Comparison of ENCODE assay signal across 8 cellular contexts in the genomic region with DNA sequence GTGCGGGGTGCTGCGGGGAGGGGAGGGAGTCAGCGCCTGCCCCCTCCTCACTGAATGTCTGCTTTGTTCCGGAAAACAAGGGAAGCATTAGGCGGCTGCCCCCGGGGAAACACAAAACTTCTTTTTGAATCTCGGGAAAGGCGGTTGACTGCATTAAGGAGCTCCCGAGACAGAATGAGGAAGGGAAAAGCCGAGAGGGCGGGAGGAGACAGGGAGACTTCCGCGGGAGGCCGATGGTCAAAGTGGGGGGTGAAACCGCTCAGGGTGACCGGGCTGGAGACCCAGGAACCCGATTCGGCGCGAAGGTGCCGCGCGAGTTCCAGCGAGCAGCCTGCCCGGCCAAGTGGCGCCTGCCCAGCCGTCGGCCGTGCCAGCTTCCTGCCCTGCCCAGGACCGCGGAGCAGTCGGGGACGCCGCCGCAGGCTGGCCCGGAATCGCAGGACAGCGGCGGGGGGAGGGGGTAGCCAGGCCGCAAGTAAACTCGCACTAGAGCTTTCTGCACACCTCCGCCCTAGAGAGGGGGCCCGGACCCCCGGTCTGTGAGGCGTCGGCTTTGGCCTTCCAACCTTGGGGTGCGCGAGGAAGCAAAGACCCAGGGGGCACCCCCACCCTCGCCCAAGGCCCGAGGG. TPM values are rescaled to one million over a fixed set of nuclear protein-coding genes. Genes with fewer than 3 reads are reported as not detected.
A peak's percentile ranks its signal among the peaks of the same experiment; 100 is the strongest.
DNase-seq lines count a peak whose midpoint lies in the region; ATAC-seq and TF ChIP-seq lines count a peak whose summit lies in the region.

No MANE protein-coding gene starts in this region.

- in situ Hi-C loops in GM13976 (cut with MboI; ENCODE audit: low sequenced_read_pairs, unreplicated experiment) = no loop called here

- DNase-seq in BJ (ENCODE audit: low read depth) (no peak), GM23338 (ENCODE audit: low spot score) (peak; percentile 33), WERI-Rb-1 (peak; percentile 16), occipital lobe (lab: John Stamatoyannopoulos, UW) (peak; percentile 13), NCI-H1694 treated with DMSO at 0.1 percent for 48 hours (lab: John Stamatoyannopoulos, UW) (no peak), GM13976 (ENCODE audit: low spot score) (no peak)

- peaks cover 4% of the 10 kb centered on the region for H3F3A ChIP-seq in GM23338 (replicated peaks; ENCODE audit: low read depth)

- H3K36me3 ChIP-seq in BJ (ENCODE audit: control insufficient read depth, insufficient read depth, low read length) (no peaks in the 10 kb centered on the region), GM23338 (ENCODE audit: insufficient read depth) (no peaks in the 10 kb centered on the region), WERI-Rb-1 (no peaks in the 10 kb centered on the region), gastroesophageal sphincter (no peaks in the 10 kb centered on the region)

- no peak for TF ChIP-seq EP300 in gastroesophageal sphincter (IDR thresholded peaks at IDR 0.05)

- ATAC-seq in GM23338 (no peak), gastroesophageal sphincter (peak; percentile 50), HG03108 (IDR thresholded peaks at IDR 0.05; ENCODE audit: unreplicated experiment) (no peak)

- no peak overlapping the region for H3K27ac Mint-ChIP-seq in GM23338

- 0% methylated on average over 2 of the region's 50 CpGs; no CpG with 5 or more reads in 1 of the 2 donors for WGBS in gastroesophageal sphincter (ENCODE audit: low coverage in 1 of 2), 2 donors

- H3K27me3 ChIP-seq in BJ (ENCODE audit: control insufficient read depth, insufficient read depth, low read length) (no peaks in the 10 kb centered on the region), GM23338 (ENCODE audit: insufficient read depth) (peaks cover 58% of the 10 kb centered on the region), WERI-Rb-1 (ENCODE audit: insufficient read depth, low read depth, severe bottlenecking) (peaks cover 83% of the 10 kb centered on the region), gastroesophageal sphincter (no peaks in the 10 kb centered on the region)

- H3K9me3 Mint-ChIP-seq in GM23338 = no peaks in the 10 kb centered on the region

- peak overlapping the region; percentile 65 for H3K4me3 Mint-ChIP-seq in GM23338

- H3K4me3 ChIP-seq in BJ (ENCODE audit: low read depth, low read length) = peak overlapping the region; percentile 30
- H3K4me3 ChIP-seq in GM23338 = peak overlapping the region; percentile 64
- H3K4me3 ChIP-seq in WERI-Rb-1 (ENCODE audit: low read depth, low read length) = peak overlapping the region; percentile 54
- peak overlapping the region; percentile 31 to 54 for H3K4me3 ChIP-seq in gastroesophageal sphincter

- CTCF ChIA-PET in BJ (lab: Yijun Ruan, JAX) = no interaction called here

- peaks cover 5% of the 10 kb centered on the region; the same call in 1 of the 2 replicates for H3K79me2 ChIP-seq in GM23338 (replicated peaks; ENCODE audit: insufficient read depth)

- H3K4me1 ChIP-seq in GM23338 (ENCODE audit: insufficient read depth) (peaks cover 25% of the 10 kb centered on the region), gastroesophageal sphincter (peaks cover 0 to 44% (median 5%) of the 10 kb centered on the region in 3 donors)

- POLR2A ChIA-PET in BJ (lab: Charles Lee) = no interaction called here

- H2AFZ ChIP-seq in GM23338 = no peak overlapping the region

- H4K20me1 ChIP-seq in GM23338 (replicated peaks; ENCODE audit: insufficient read depth) = no peaks in the 10 kb centered on the region

- H3K4me1 Mint-ChIP-seq in GM23338 = peaks cover 27% of the 10 kb centered on the region

- H3K27ac ChIP-seq in GM23338 (ENCODE audit: low read depth) = no peak overlapping the region
- peak overlapping the region; percentile 98 for H3K27ac ChIP-seq in WERI-Rb-1
- H3K27ac ChIP-seq in gastroesophageal sphincter = peak overlapping the region; percentile 8 to 76 (median 66)

- TF ChIP-seq CTCF in BJ (IDR thresholded peaks at IDR 0.05; ENCODE audit: insufficient read depth, low read depth, low read length) (no peak), GM23338 (conservative IDR thresholded peaks at IDR 0.05; ENCODE audit: low read depth in 2 of 2) (no peak), WERI-Rb-1 (IDR thresholded peaks at IDR 0.05; ENCODE audit: low read depth, low read length) (no peak), gastroesophageal sphincter (IDR thresholded peaks at IDR 0.05) (peak in 1 of 4 experiments; percentile 7), GM13976 (IDR thresholded peaks at IDR 0.05; ENCODE audit: borderline replicate concordance, control extremely low read depth, extremely low read depth, insufficient read depth, missing control alignments) (no peak)

- peaks cover 56% of the 10 kb centered on the region for H3K27me3 Mint-ChIP-seq in GM23338 (ENCODE audit: insufficient read depth, low read depth, poor library complexity)

- no peaks in the 10 kb centered on the region for H3K36me3 Mint-ChIP-seq in GM23338 (ENCODE audit: low read depth)

- H3K4me2 ChIP-seq in GM23338 = peak overlapping the region; percentile 82

- no peak for TF ChIP-seq POLR2A in gastroesophageal sphincter (IDR thresholded peaks at IDR 0.05)

- H3K9me2 ChIP-seq in GM23338 (ENCODE audit: insufficient read depth) = no peaks in the 10 kb centered on the region

- peaks cover 7% of the 10 kb centered on the region for H3K9me3 ChIP-seq in WERI-Rb-1 (ENCODE audit: severe bottlenecking)
- no peaks in the 10 kb centered on the region for H3K9me3 ChIP-seq in gastroesophageal sphincter

TF ChIP-seq in GM23338, 12 proteins besides CTCF, POLR2A, EP300 and RAD21:
- TF ChIP-seq EZH2 (IDR thresholded peaks at IDR 0.05; ENCODE audit: low read depth, unreplicated experiment) = no peak
- TF ChIP-seq, protein P1, sequence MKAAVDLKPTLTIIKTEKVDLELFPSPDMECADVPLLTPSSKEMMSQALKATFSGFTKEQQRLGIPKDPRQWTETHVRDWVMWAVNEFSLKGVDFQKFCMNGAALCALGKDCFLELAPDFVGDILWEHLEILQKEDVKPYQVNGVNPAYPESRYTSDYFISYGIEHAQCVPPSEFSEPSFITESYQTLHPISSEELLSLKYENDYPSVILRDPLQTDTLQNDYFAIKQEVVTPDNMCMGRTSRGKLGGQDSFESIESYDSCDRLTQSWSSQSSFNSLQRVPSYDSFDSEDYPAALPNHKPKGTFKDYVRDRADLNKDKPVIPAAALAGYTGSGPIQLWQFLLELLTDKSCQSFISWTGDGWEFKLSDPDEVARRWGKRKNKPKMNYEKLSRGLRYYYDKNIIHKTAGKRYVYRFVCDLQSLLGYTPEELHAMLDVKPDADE (IDR thresholded peaks at IDR 0.05) = no peak
- no peak for TF ChIP-seq POLR2AphosphoS5 (IDR thresholded peaks at IDR 0.05; ENCODE audit: low read depth)
- TF ChIP-seq, protein P2, sequence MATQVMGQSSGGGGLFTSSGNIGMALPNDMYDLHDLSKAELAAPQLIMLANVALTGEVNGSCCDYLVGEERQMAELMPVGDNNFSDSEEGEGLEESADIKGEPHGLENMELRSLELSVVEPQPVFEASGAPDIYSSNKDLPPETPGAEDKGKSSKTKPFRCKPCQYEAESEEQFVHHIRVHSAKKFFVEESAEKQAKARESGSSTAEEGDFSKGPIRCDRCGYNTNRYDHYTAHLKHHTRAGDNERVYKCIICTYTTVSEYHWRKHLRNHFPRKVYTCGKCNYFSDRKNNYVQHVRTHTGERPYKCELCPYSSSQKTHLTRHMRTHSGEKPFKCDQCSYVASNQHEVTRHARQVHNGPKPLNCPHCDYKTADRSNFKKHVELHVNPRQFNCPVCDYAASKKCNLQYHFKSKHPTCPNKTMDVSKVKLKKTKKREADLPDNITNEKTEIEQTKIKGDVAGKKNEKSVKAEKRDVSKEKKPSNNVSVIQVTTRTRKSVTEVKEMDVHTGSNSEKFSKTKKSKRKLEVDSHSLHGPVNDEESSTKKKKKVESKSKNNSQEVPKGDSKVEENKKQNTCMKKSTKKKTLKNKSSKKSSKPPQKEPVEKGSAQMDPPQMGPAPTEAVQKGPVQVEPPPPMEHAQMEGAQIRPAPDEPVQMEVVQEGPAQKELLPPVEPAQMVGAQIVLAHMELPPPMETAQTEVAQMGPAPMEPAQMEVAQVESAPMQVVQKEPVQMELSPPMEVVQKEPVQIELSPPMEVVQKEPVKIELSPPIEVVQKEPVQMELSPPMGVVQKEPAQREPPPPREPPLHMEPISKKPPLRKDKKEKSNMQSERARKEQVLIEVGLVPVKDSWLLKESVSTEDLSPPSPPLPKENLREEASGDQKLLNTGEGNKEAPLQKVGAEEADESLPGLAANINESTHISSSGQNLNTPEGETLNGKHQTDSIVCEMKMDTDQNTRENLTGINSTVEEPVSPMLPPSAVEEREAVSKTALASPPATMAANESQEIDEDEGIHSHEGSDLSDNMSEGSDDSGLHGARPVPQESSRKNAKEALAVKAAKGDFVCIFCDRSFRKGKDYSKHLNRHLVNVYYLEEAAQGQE (IDR thresholded peaks at IDR 0.05; ENCODE audit: unreplicated experiment) = no peak
- TF ChIP-seq EZH2phosphoT487 (IDR thresholded peaks at IDR 0.05; ENCODE audit: unreplicated experiment) = no peak
- no peak for TF ChIP-seq ZNF114 (CRISPR knock-in tag; IDR thresholded peaks at IDR 0.05)
- TF ChIP-seq NANOG (IDR thresholded peaks at IDR 0.05; ENCODE audit: borderline replicate concordance) = no peak
- TF ChIP-seq CREB1 (CRISPR knock-in tag; IDR thresholded peaks at IDR 0.05; ENCODE audit: low read depth) = no peak
- TF ChIP-seq ZNF331 (CRISPR knock-in tag; IDR thresholded peaks at IDR 0.05; ENCODE audit: low read depth) = no peak
- TF ChIP-seq JUNB (IDR thresholded peaks at IDR 0.05; ENCODE audit: unreplicated experiment) = no peak
TF ChIP-seq in GM23338: peak in this region for 0.

RNA-seq across cellular contexts. Expression of a gene that starts 55.1 kb away (rescaled TPM):
- polyA plus RNA-seq in BJ (2011; rRNA removed) (5.6 TPM in 2 replicates), GM23338 (2016; fragmentation: Nextera tagmentation; extraction: Ambion mirVana) (25.5 and 25.8 TPM in 2 replicates)
- 10.2 and 16.9 TPM in 2 replicates for polyA minus RNA-seq in BJ (2011; rRNA and poly(A)+ RNA removed)
- 60.8 TPM in 2 replicates for total RNA-seq in GM23338 (2014; rRNA removed; shearing (Covaris generic))
- total RNA-seq in gastroesophageal sphincter (10 to 100 TPM; 18.4 to 27.4 (median 21.4) TPM), occipital lobe (26.0 TPM)

Comparison
In these comparisons a context has a peak if more than half of its experiments do, and no peak if none do; other contexts are left out.
1. DNase-seq: peak in GM23338 (single experiment), WERI-Rb-1 (single experiment) and occipital lobe (single experiment); none in BJ (single experiment), NCI-H1694 treated with DMSO at 0.1 percent for 48 hours (single experiment) and GM13976 (single experiment).
2. Peak in every context shown above with its lines, with median percentiles within 50 percentile points of each other: H3K4me3 ChIP-seq.